ENCODE assay signal across 1 cellular context in genomic region chr7:80791509-80791929, GRCh38.
TF ChIP-seq lines count a peak whose summit lies in the region.

No MANE protein-coding gene starts in this region.

TF ChIP-seq in HEK293, 187 proteins besides CTCF, POLR2A, EP300 and RAD21 (continued from another document):
- TF ChIP-seq PRDM2 (tag by site-specific recombination; IDR thresholded peaks at IDR 0.05; ENCODE audit: borderline replicate concordance) (no peak), FEZF1 (tag by site-specific recombination; IDR thresholded peaks at IDR 0.05) (0 out of 2 replicates have a peak, but pooled peaks have one; percentile 11)
